Comparison of ENCODE assay signal across 13 cellular contexts in the genomic region with DNA sequence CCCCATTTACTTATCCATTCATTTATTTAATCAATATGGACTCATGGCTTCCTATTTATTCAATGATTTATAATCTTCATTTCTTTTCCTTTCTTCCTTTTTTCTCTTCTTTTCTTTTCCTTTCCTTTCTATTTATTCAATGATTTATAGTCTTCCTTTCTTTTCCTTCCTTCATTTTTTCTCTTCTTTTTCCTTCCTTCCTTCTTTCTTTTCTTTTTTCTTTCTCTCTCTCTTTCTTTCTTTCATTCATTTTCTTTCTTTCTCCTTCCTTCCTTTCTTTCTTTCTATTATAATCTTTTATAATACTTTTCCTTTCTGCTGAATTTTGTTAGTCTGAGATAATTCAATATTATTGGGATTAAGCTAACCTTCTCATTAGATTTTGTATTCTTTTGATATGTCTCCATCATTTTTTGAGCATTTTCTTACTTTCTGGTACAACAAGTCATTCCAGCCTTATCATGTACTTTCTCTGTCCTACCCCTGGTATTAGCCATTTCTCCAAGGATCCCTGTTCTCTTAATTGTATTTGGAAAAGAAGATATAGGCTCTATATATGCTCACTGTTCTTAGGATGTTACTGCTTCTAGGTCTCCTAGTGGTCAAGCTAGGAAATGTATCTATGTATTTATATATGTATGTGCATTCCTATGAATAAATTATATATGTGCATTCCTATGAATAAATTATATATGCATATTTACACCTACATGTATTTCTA. TPM values are rescaled to one million over a fixed set of nuclear protein-coding genes. Genes with fewer than 3 reads are reported as not detected.
A peak's percentile ranks its signal among the peaks of the same experiment; 100 is the strongest.
DNase-seq lines count a peak whose midpoint lies in the region; ATAC-seq and TF ChIP-seq lines count a peak whose summit lies in the region.
"Had no signal": no experiment of that assay in that cellular context is flagged by ENCODE, and none has a peak within 500 bp of the region (broad histone marks: within the 10 kb centered on the region; RNA-seq: fewer than 3 reads in every experiment).

No MANE protein-coding gene starts in this region.

- TF ChIP-seq CTCF in BE2C (IDR thresholded peaks at IDR 0.05; ENCODE audit: low read depth, low read length) (peak; percentile 32; the same call in 1 of the 2 replicates), H9 (conservative IDR thresholded peaks at IDR 0.05) (peak; percentile 54), fibroblast of villous mesenchyme (IDR thresholded peaks at IDR 0.05; ENCODE audit: insufficient read depth, low read depth, low read length) (peak; percentile 34)

- no peak overlapping the region for H3K4me3 Mint-ChIP-seq in H9
- H3K4me3 Mint-ChIP-seq in activated CD4-positive, alpha-beta T cell treated with anti-CD3 and anti-CD28 coated beads, Interleukin-2, amount 10 ng/mL, durations not matched to agents 7 days and 5 days: no peak overlapping the region
- no peak overlapping the region for H3K4me3 Mint-ChIP-seq in effector memory CD8-positive, alpha-beta T cell
- H3K4me3 Mint-ChIP-seq: CD4-positive, alpha-beta memory T cell; natural killer cell had no signal

- no peak overlapping the region for H2AK5ac ChIP-seq in H9 (ENCODE audit: insufficient read length, low read length)

- H4K8ac ChIP-seq in H9 (replicated peaks; ENCODE audit: insufficient read length, low read depth, low read length): no peak overlapping the region

- H3K23me2 ChIP-seq in H9 (ENCODE audit: insufficient read length, low read depth, low read length, poor library complexity, severe bottlenecking): no peaks in the 10 kb centered on the region

- no peak overlapping the region for H2BK12ac ChIP-seq in H9 (ENCODE audit: insufficient read length, low read depth, low read length)

- no peak overlapping the region for H3K23ac ChIP-seq in H9 (ENCODE audit: insufficient read length, low read depth, low read length)

- POLR2A ChIA-PET in activated CD4-positive, alpha-beta T cell treated with anti-CD3 and anti-CD28 coated beads, Interleukin-2, amount 10 ng/mL, durations not matched to agents 7 days and 5 days (lab: Charles Lee): interaction anchor here (0.7 kb wide), 1 partner anchor 568 kb away, joined by 4 read pairs; no protein-coding TSS in a partner anchor

- no peak overlapping the region for H2BK5ac ChIP-seq in H9 (ENCODE audit: insufficient read length, low read length)

- no peak overlapping the region for H3K4ac ChIP-seq in H9 (ENCODE audit: low read depth, low read length)

- H3K14ac ChIP-seq in H9 (ENCODE audit: insufficient read depth, low read length): no peak overlapping the region

- no peak overlapping the region for H3K27ac Mint-ChIP-seq in H9
- H3K27ac Mint-ChIP-seq in activated CD4-positive, alpha-beta T cell treated with anti-CD3 and anti-CD28 coated beads, Interleukin-2, amount 10 ng/mL, durations not matched to agents 7 days and 5 days: no peak overlapping the region
- H3K27ac Mint-ChIP-seq in effector memory CD8-positive, alpha-beta T cell: no peak overlapping the region
- H3K27ac Mint-ChIP-seq: CD4-positive, alpha-beta memory T cell; natural killer cell had no signal

- no peak overlapping the region for H3K56ac ChIP-seq in H9 (ENCODE audit: insufficient read length, low read depth, low read length)

- CTCF ChIA-PET in activated CD4-positive, alpha-beta T cell treated with anti-CD3 and anti-CD28 coated beads, Interleukin-2, amount 10 ng/mL, durations not matched to agents 7 days and 5 days (lab: Charles Lee): no interaction called here

- peaks cover 75% of the 10 kb centered on the region for H3K27me3 Mint-ChIP-seq in H9 (ENCODE audit: low read depth)
- peaks cover 61% of the 10 kb centered on the region for H3K27me3 Mint-ChIP-seq in activated CD4-positive, alpha-beta T cell treated with anti-CD3 and anti-CD28 coated beads, Interleukin-2, amount 10 ng/mL, durations not matched to agents 7 days and 5 days
- H3K27me3 Mint-ChIP-seq in effector memory CD8-positive, alpha-beta T cell: peaks cover 61 to 77% of the 10 kb centered on the region in 2 donors

- H3K79me2 ChIP-seq in H9 (ENCODE audit: insufficient read depth, low read length): no peaks in the 10 kb centered on the region

- H3K27me3 ChIP-seq in BE2C (peaks cover 10% of the 10 kb centered on the region), H9 (ENCODE audit: insufficient read depth, low read length) (no peaks in the 10 kb centered on the region)

- H3K9me3 ChIP-seq in BE2C (no peaks in the 10 kb centered on the region), H9 (ENCODE audit: control insufficient read depth, low read depth, low read length) (no peaks in the 10 kb centered on the region)
- H3K9me3 ChIP-seq: MG63 had no signal

- H3K4me1 ChIP-seq in BE2C (no peaks in the 10 kb centered on the region), H9 (ENCODE audit: insufficient read depth, low read length) (no peaks in the 10 kb centered on the region)

- no peak overlapping the region for H2AFZ ChIP-seq in H9 (ENCODE audit: low read length)

- H2BK120ac ChIP-seq in H9 (ENCODE audit: low read depth, low read length, poor library complexity, severe bottlenecking): no peak overlapping the region

- H2BK15ac ChIP-seq in H9 (ENCODE audit: low read depth, low read length): no peak overlapping the region

- H4K5ac ChIP-seq in H9 (ENCODE audit: insufficient read length, low read depth, low read length): no peak overlapping the region

- DNase-seq in BE2C (no peak), H9 (no peak), SK-MEL-5 (ENCODE audit: low read depth, low spot score) (peak; percentile 55), fibroblast of villous mesenchyme (ENCODE audit: low read depth) (peak; percentile 4), 8988T (no peak)
- no peak for DNase-seq in activated CD4-positive, alpha-beta T cell treated with anti-CD3 and anti-CD28 coated beads, Interleukin-2, amount 10 ng/mL, durations not matched to agents 7 days and 5 days
- no peak for DNase-seq in effector memory CD8-positive, alpha-beta T cell
- DNase-seq: activated CD4-positive, CD25-positive, alpha-beta regulatory T cell treated with anti-CD3 and anti-CD28 coated beads, Interleukin-2, amount 50 U/mL, for 72 hours; activated naive CD4-positive, alpha-beta T cell treated with Interleukin-2 at 50 U/mL for 16 hours; CD4-positive, alpha-beta memory T cell; MG63; natural killer cell had no signal

- no peak overlapping the region for H3K18ac ChIP-seq in H9 (ENCODE audit: insufficient read length, low read depth, low read length)

- peaks cover 11 to 14% of the 10 kb centered on the region in 2 experiments for H3K9me3 Mint-ChIP-seq in H9
- peaks cover 5% of the 10 kb centered on the region for H3K9me3 Mint-ChIP-seq in activated CD4-positive, alpha-beta T cell treated with anti-CD3 and anti-CD28 coated beads, Interleukin-2, amount 10 ng/mL, durations not matched to agents 7 days and 5 days
- peaks cover under 1% of the 10 kb centered on the region in 2 donors for H3K9me3 Mint-ChIP-seq in effector memory CD8-positive, alpha-beta T cell
- H3K9me3 Mint-ChIP-seq: natural killer cell had no signal

- H3K36me3 ChIP-seq in BE2C: no peaks in the 10 kb centered on the region
- H3K36me3 ChIP-seq: MG63 had no signal

- peaks cover 5 to 12% (median 7%) of the 10 kb centered on the region in 3 experiments; a peak in 6 of 7 replicates for H3K36me3 Mint-ChIP-seq in H9 (ENCODE audit: insufficient read depth in 1 of 3, low read depth in 3 of 3)
- H3K36me3 Mint-ChIP-seq in activated CD4-positive, alpha-beta T cell treated with anti-CD3 and anti-CD28 coated beads, Interleukin-2, amount 10 ng/mL, durations not matched to agents 7 days and 5 days (ENCODE audit: low read depth): no peaks in the 10 kb centered on the region
- H3K36me3 Mint-ChIP-seq in effector memory CD8-positive, alpha-beta T cell (ENCODE audit: insufficient read depth): no peaks in the 10 kb centered on the region
- H3K36me3 Mint-ChIP-seq: CD4-positive, alpha-beta memory T cell had no signal

- H3K27ac ChIP-seq in H9 (ENCODE audit: insufficient read length, low read depth, low read length): no peak overlapping the region

- H3K9ac ChIP-seq in H9 (ENCODE audit: extremely low read depth, insufficient read length, low read length): no peak overlapping the region

- in situ Hi-C loops in SK-MEL-5 (cut with HindIII; ENCODE audit: low pct_unique_long_range_greater_than_20kb, low sequenced_read_pairs): no loop called here

- no peak overlapping the region for H3K4me3 ChIP-seq in BE2C (ENCODE audit: low read depth, low read length)
- no peak overlapping the region for H3K4me3 ChIP-seq in fibroblast of villous mesenchyme (ENCODE audit: low read depth, low read length)
- H3K4me3 ChIP-seq: MG63 had no signal

- H3T11ph ChIP-seq in H9 (ENCODE audit: low read length): no peak overlapping the region

- no peak for ATAC-seq in HG03521 (IDR thresholded peaks at IDR 0.05; ENCODE audit: unreplicated experiment)
- no peak for ATAC-seq in effector memory CD8-positive, alpha-beta T cell (replicated peaks)
- ATAC-seq: natural killer cell had no signal

- H4K91ac ChIP-seq in H9 (ENCODE audit: insufficient read length, low read depth, low read length): no peak overlapping the region

- no peak overlapping the region for H3K4me2 ChIP-seq in H9 (ENCODE audit: insufficient read depth, insufficient read length, low read length)

- H3K4me1 Mint-ChIP-seq in H9: no peaks in the 10 kb centered on the region
- no peaks in the 10 kb centered on the region for H3K4me1 Mint-ChIP-seq in activated CD4-positive, alpha-beta T cell treated with anti-CD3 and anti-CD28 coated beads, Interleukin-2, amount 10 ng/mL, durations not matched to agents 7 days and 5 days
- H3K4me1 Mint-ChIP-seq in effector memory CD8-positive, alpha-beta T cell (ENCODE audit: low read depth in 2 of 2): no peaks in the 10 kb centered on the region

- H2BK20ac ChIP-seq in H9 (ENCODE audit: low read depth, low read length, poor library complexity, severe bottlenecking): no peak overlapping the region

- no peaks in the 10 kb centered on the region for H3K79me1 ChIP-seq in H9 (ENCODE audit: insufficient read depth, low read depth, low read length, poor library complexity, severe bottlenecking)

- H4K20me1 ChIP-seq in H9 (ENCODE audit: control insufficient read depth, insufficient read depth, insufficient read length): no peaks in the 10 kb centered on the region

RNA-seq across cellular contexts. Expression of a gene that starts 12.1 kb away (rescaled TPM):
- polyA plus RNA-seq in BE2C (2012; ENCODE audit: insufficient read depth, insufficient read length, low read depth): not detected
- total RNA-seq in H9 (2021) (not detected in 2 replicates), fibroblast of villous mesenchyme (not detected in 2 replicates)
- not detected in 2 replicates for total RNA-seq in SK-MEL-5 (2014; rRNA removed; shearing (Covaris generic))
- not detected in 2 replicates for polyA plus RNA-seq in SK-MEL-5 (2015; cell fraction: cytosol; rRNA removed)
- polyA plus RNA-seq in SK-MEL-5 (2015; cell fraction: nucleus; rRNA removed): not detected in 2 replicates
- total RNA-seq in activated CD4-positive, alpha-beta T cell treated with anti-CD3 and anti-CD28 coated beads, Interleukin-2, amount 10 ng/mL, durations not matched to agents 7 days and 5 days: not detected
- total RNA-seq: CD4-positive, alpha-beta memory T cell; natural killer cell had no signal
- polyA plus RNA-seq: CD4-positive, alpha-beta memory T cell had no signal

RNA-seq across cellular contexts. Expression of a gene that starts 25.5 kb away (rescaled TPM):
- polyA plus RNA-seq in BE2C (2012; ENCODE audit: insufficient read depth, insufficient read length, low read depth): not detected
- total RNA-seq in H9 (2021): not detected in 2 replicates
- not detected in 2 replicates for total RNA-seq in SK-MEL-5 (2014; rRNA removed; shearing (Covaris generic))
- polyA plus RNA-seq in SK-MEL-5 (2015; cell fraction: cytosol; rRNA removed): not detected in 2 replicates
- not detected in 2 replicates for polyA plus RNA-seq in SK-MEL-5 (2015; cell fraction: nucleus; rRNA removed)
- not detected in 2 replicates for total RNA-seq in fibroblast of villous mesenchyme
- not detected for total RNA-seq in activated CD4-positive, alpha-beta T cell treated with anti-CD3 and anti-CD28 coated beads, Interleukin-2, amount 10 ng/mL, durations not matched to agents 7 days and 5 days
- total RNA-seq: CD4-positive, alpha-beta memory T cell; natural killer cell had no signal
- polyA plus RNA-seq: CD4-positive, alpha-beta memory T cell had no signal

RNA-seq across cellular contexts. Expression of a gene that starts 34.2 kb away (rescaled TPM):
- polyA plus RNA-seq in BE2C (2012; ENCODE audit: insufficient read depth, insufficient read length, low read depth): not detected
- total RNA-seq in H9 (2021): 4.3 and 8.5 TPM in 2 replicates
- 0.35 TPM in 1 of 2 replicates, not detected in the other for total RNA-seq in SK-MEL-5 (2014; rRNA removed; shearing (Covaris generic))
- 0.24 and 0.42 TPM in 2 replicates for polyA plus RNA-seq in SK-MEL-5 (2015; cell fraction: cytosol; rRNA removed)
- polyA plus RNA-seq in SK-MEL-5 (2015; cell fraction: nucleus; rRNA removed): not detected in 2 replicates
- not detected in 2 replicates for total RNA-seq in fibroblast of villous mesenchyme
- not detected for total RNA-seq in activated CD4-positive, alpha-beta T cell treated with anti-CD3 and anti-CD28 coated beads, Interleukin-2, amount 10 ng/mL, durations not matched to agents 7 days and 5 days
- total RNA-seq: CD4-positive, alpha-beta memory T cell; natural killer cell had no signal
- polyA plus RNA-seq: CD4-positive, alpha-beta memory T cell had no signal

Comparison
In these comparisons a context has a peak if more than half of its experiments do, and no peak if none do; other contexts are left out.
1. DNase-seq: peak in SK-MEL-5 (single experiment) and fibroblast of villous mesenchyme (single experiment); none in BE2C (single experiment), H9 (single experiment), activated CD4-positive, alpha-beta T cell treated with anti-CD3 and anti-CD28 coated beads, Interleukin-2, amount 10 ng/mL, durations not matched to agents 7 days and 5 days (single experiment), 8988T (single experiment) and effector memory CD8-positive, alpha-beta T cell (0 of 3).
2. Peak in every context shown above with its lines, with median percentiles within 50 percentile points of each other: CTCF ChIP-seq.